In the genomic region with DNA sequence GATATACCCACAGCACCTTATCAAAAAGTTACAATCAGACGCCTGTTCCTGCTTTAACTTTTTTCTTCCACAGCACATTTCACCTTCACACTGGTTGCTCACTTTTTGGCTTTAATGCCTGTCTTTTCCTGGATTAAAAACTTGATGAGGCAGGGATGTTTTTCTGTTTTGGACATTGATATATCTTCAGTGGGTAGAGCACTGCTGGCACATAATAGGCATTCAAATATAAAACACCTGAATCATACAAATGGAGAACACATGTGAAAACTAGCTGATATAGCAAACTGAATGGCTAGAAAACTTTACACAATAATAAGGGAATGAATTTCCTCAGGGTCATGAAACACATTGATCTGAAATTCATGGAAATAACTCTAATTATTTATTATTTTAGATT, we compare ENCODE assay signal across 15 cellular contexts.
A peak's percentile ranks its signal among the peaks of the same experiment; 100 is the strongest.
DNase-seq lines count a peak whose midpoint lies in the region; ATAC-seq and TF ChIP-seq lines count a peak whose summit lies in the region.
"Had no signal": no experiment of that assay in that cellular context is flagged by ENCODE, and none has a peak within 500 bp of the region (broad histone marks: within the 10 kb centered on the region; RNA-seq: fewer than 3 reads in every experiment).

No MANE protein-coding gene starts in this region.

- H3K9me2 ChIP-seq in SK-N-SH: no peaks in the 10 kb centered on the region

- TF ChIP-seq EP300 in SK-N-SH (IDR thresholded peaks at IDR 0.05; ENCODE audit: borderline replicate concordance in 1 of 2, low read depth in 1 of 2, low read length in 1 of 2) (no peak), upper lobe of left lung (IDR thresholded peaks at IDR 0.05) (no peak)

- no peaks in the 10 kb centered on the region for H3K4me1 ChIP-seq in breast epithelium
- H3K4me1 ChIP-seq in SK-N-SH (ENCODE audit: control insufficient read depth in 1 of 2, insufficient read depth in 2 of 2, low read depth in 1 of 2, low read length in 1 of 2): peaks cover 18 to 20% of the 10 kb centered on the region in 2 experiments; a peak in 3 of 4 replicates
- peaks cover 34% of the 10 kb centered on the region for H3K4me1 ChIP-seq in lower lobe of right lung
- peaks cover 14 to 28% (median 23%) of the 10 kb centered on the region in 4 donors for H3K4me1 ChIP-seq in upper lobe of left lung
- no peaks in the 10 kb centered on the region for H3K4me1 ChIP-seq in CD8-positive, alpha-beta T cell (ENCODE audit: insufficient read depth, low read length)
- H3K4me1 ChIP-seq: HAP-1 had no signal

- TF ChIP-seq CTCF in MCF 10A (IDR thresholded peaks at IDR 0.05; ENCODE audit: unreplicated experiment) (no peak), breast epithelium (IDR thresholded peaks at IDR 0.05) (no peak), SK-N-SH (IDR thresholded peaks at IDR 0.05) (no peak), lower lobe of right lung (IDR thresholded peaks at IDR 0.05) (no peak), upper lobe of left lung (IDR thresholded peaks at IDR 0.05) (no peak)
- no peak for TF ChIP-seq CTCF in CD8-positive, alpha-beta T cell (IDR thresholded peaks at IDR 0.05)

- no peak for DNase-seq in MCF 10A (ENCODE audit: unreplicated experiment)
- no peak for DNase-seq in breast epithelium (ENCODE audit: low spot score in 2 of 2)
- DNase-seq in SK-N-SH: no peak
- no peak for DNase-seq in lower lobe of right lung
- DNase-seq in upper lobe of left lung: no peak
- DNase-seq in GF-D8 (lab: John Stamatoyannopoulos, UW): no peak
- DNase-seq in CD8-positive, alpha-beta T cell: no peak
- DNase-seq: AML-193, Calu3, DMS 273 treated with DMSO at 0.1 percent for 48 hours had no signal

- H3K4me3 Mint-ChIP-seq in MCF 10A (ENCODE audit: unreplicated experiment): no peak overlapping the region
- H3K4me3 Mint-ChIP-seq in CD8-positive, alpha-beta T cell: no peak overlapping the region

- POLR2A ChIA-PET in MCF 10A (lab: Yijun Ruan, JAX): interaction anchor here (0.5 to 2.0 kb wide), 14 partner anchors 9 to 446 kb away, joined by 3 to 27 read pairs (median 4); a partner anchor contains a TSS
- POLR2A ChIA-PET in SK-N-SH (lab: Yijun Ruan, JAX): no interaction called here
- POLR2A ChIA-PET in CD8-positive, alpha-beta T cell (lab: Charles Lee): no interaction called here

- H3K36me3 Mint-ChIP-seq in MCF 10A (ENCODE audit: insufficient read depth, unreplicated experiment): peaks cover 50% of the 10 kb centered on the region
- no peaks in the 10 kb centered on the region for H3K36me3 Mint-ChIP-seq in CD8-positive, alpha-beta T cell

- TF ChIP-seq POLR2A in breast epithelium (IDR thresholded peaks at IDR 0.05) (no peak), upper lobe of left lung (IDR thresholded peaks at IDR 0.05) (no peak)

- TF ChIP-seq RAD21 in SK-N-SH (IDR thresholded peaks at IDR 0.05; ENCODE audit: low read length): no peak

- ATAC-seq in lower lobe of right lung (no peak), upper lobe of left lung (ENCODE audit: low FRiP score in 2 of 2) (no peak), HG03039 (IDR thresholded peaks at IDR 0.05; ENCODE audit: unreplicated experiment) (no peak)
- no peak for ATAC-seq in CD8-positive, alpha-beta T cell

- 67% methylated on average over 1 of the region's 1 CpG for WGBS in SK-N-SH (ENCODE audit: low lambda C conversion rate)
- WGBS in upper lobe of left lung, 2 donors: 97 to 100% methylated on average over 1 of the region's 1 CpG

- no peaks in the 10 kb centered on the region for H3K27me3 ChIP-seq in breast epithelium
- H3K27me3 ChIP-seq in SK-N-SH (ENCODE audit: insufficient read depth): no peaks in the 10 kb centered on the region
- H3K27me3 ChIP-seq in lower lobe of right lung (ENCODE audit: low read depth): no peaks in the 10 kb centered on the region
- H3K27me3 ChIP-seq in upper lobe of left lung: no peaks in the 10 kb centered on the region
- no peaks in the 10 kb centered on the region for H3K27me3 ChIP-seq in CD8-positive, alpha-beta T cell (ENCODE audit: insufficient read depth, low read length)
- H3K27me3 ChIP-seq: BLaER1 had no signal

- no peaks in the 10 kb centered on the region for H4K20me1 ChIP-seq in SK-N-SH (ENCODE audit: insufficient read depth)
- H4K20me1 ChIP-seq: BLaER1 had no signal

- H3K27me3 Mint-ChIP-seq in MCF 10A (ENCODE audit: insufficient read depth, unreplicated experiment): no peaks in the 10 kb centered on the region
- H3K27me3 Mint-ChIP-seq in CD8-positive, alpha-beta T cell (ENCODE audit: low read depth): no peaks in the 10 kb centered on the region

- H3K4me3 ChIP-seq in breast epithelium (no peak overlapping the region), SK-N-SH (ENCODE audit: low read depth in 2 of 2, low read length in 1 of 2) (no peak overlapping the region), lower lobe of right lung (no peak overlapping the region), upper lobe of left lung (no peak overlapping the region)
- no peak overlapping the region for H3K4me3 ChIP-seq in CD8-positive, alpha-beta T cell (ENCODE audit: low read depth, low read length)
- H3K4me3 ChIP-seq: BLaER1, HAP-1 had no signal

- H2AFZ ChIP-seq in SK-N-SH (ENCODE audit: low read depth): no peak overlapping the region

- intact Hi-C loops in MCF 10A (cut with micrococcal nuclease) (loop anchor here (10.0 kb wide), 1 partner anchor 635 kb away; a partner anchor contains a TSS), breast epithelium (cut with DNase I; ENCODE audit: low total_unique reads) (no loop called here), lower lobe of right lung (cut with DNase I) (no loop called here)
- intact Hi-C loops in CD8-positive, alpha-beta T cell (cut with DNase I, micrococcal nuclease): no loop called here

- no peaks in the 10 kb centered on the region for H3F3A ChIP-seq in SK-N-SH (replicated peaks; ENCODE audit: insufficient read depth)

- H3K9ac ChIP-seq in SK-N-SH: no peak overlapping the region
- H3K9ac ChIP-seq: BLaER1 had no signal

- H3K27ac ChIP-seq in breast epithelium: no peak overlapping the region
- H3K27ac ChIP-seq in SK-N-SH (ENCODE audit: low read depth in 2 of 2, low read length in 1 of 2): no peak overlapping the region
- H3K27ac ChIP-seq in lower lobe of right lung: peak overlapping the region; percentile 49
- H3K27ac ChIP-seq in upper lobe of left lung: peak overlapping the region in 3 of 4 donors; percentile 16 to 56 (median 19)
- H3K27ac ChIP-seq in CD8-positive, alpha-beta T cell (ENCODE audit: low read depth, low read length): no peak overlapping the region
- H3K27ac ChIP-seq: 22Rv1, BLaER1, HL-60 had no signal

- peaks cover 50% of the 10 kb centered on the region for H3K79me2 ChIP-seq in SK-N-SH (ENCODE audit: insufficient read depth)

- CTCF ChIA-PET in MCF 10A (lab: Yijun Ruan, JAX) (interaction anchor here (0.8 to 1.3 kb wide), 2 partner anchors 8 to 10 kb away, joined by 3 to 4 read pairs; no protein-coding TSS in a partner anchor), SK-N-SH (lab: Yijun Ruan, JAX) (interaction anchor here (0.8 kb wide), 1 partner anchor 8 kb away, joined by 5 read pairs; no protein-coding TSS in a partner anchor)
- CTCF ChIA-PET in CD8-positive, alpha-beta T cell (lab: Charles Lee): no interaction called here

- H3K4me2 ChIP-seq in SK-N-SH: no peak overlapping the region

- no peaks in the 10 kb centered on the region for H3K36me3 ChIP-seq in breast epithelium
- no peaks in the 10 kb centered on the region for H3K36me3 ChIP-seq in SK-N-SH (replicated peaks in 1 of 2; ENCODE audit: control insufficient read depth in 1 of 2, insufficient read depth in 2 of 2, low read length in 1 of 2)
- H3K36me3 ChIP-seq in lower lobe of right lung: no peaks in the 10 kb centered on the region
- peaks cover 0 to 4% (median 0%) of the 10 kb centered on the region in 4 donors for H3K36me3 ChIP-seq in upper lobe of left lung
- H3K36me3 ChIP-seq in CD8-positive, alpha-beta T cell (ENCODE audit: insufficient read depth, low read length): no peaks in the 10 kb centered on the region
- H3K36me3 ChIP-seq: BLaER1, HAP-1 had no signal

- no TSS peak for BruUV-seq in MCF 10A (replicated peaks; lab: Mats Ljungman, UMichigan)

- H3K4me1 Mint-ChIP-seq in MCF 10A (ENCODE audit: insufficient read depth, unreplicated experiment): peaks cover 49% of the 10 kb centered on the region
- no peaks in the 10 kb centered on the region for H3K4me1 Mint-ChIP-seq in CD8-positive, alpha-beta T cell (ENCODE audit: low read depth)

- H3K9me3 Mint-ChIP-seq in MCF 10A (ENCODE audit: unreplicated experiment): no peaks in the 10 kb centered on the region
- no peaks in the 10 kb centered on the region for H3K9me3 Mint-ChIP-seq in CD8-positive, alpha-beta T cell

- H3K9me3 ChIP-seq in breast epithelium: no peaks in the 10 kb centered on the region
- no peaks in the 10 kb centered on the region; the same call in 1 of the 2 replicates for H3K9me3 ChIP-seq in SK-N-SH
- peaks cover 4% of the 10 kb centered on the region for H3K9me3 ChIP-seq in lower lobe of right lung
- no peaks in the 10 kb centered on the region for H3K9me3 ChIP-seq in upper lobe of left lung
- H3K9me3 ChIP-seq in CD8-positive, alpha-beta T cell (ENCODE audit: low read length): no peaks in the 10 kb centered on the region
- H3K9me3 ChIP-seq: BLaER1, HAP-1 had no signal

- peak overlapping the region; percentile 94 for H3K27ac Mint-ChIP-seq in MCF 10A (ENCODE audit: low read depth, unreplicated experiment)
- no peak overlapping the region for H3K27ac Mint-ChIP-seq in CD8-positive, alpha-beta T cell

TF ChIP-seq in SK-N-SH, 30 proteins besides CTCF, POLR2A, EP300 and RAD21:
- TF ChIP-seq, protein P1, sequence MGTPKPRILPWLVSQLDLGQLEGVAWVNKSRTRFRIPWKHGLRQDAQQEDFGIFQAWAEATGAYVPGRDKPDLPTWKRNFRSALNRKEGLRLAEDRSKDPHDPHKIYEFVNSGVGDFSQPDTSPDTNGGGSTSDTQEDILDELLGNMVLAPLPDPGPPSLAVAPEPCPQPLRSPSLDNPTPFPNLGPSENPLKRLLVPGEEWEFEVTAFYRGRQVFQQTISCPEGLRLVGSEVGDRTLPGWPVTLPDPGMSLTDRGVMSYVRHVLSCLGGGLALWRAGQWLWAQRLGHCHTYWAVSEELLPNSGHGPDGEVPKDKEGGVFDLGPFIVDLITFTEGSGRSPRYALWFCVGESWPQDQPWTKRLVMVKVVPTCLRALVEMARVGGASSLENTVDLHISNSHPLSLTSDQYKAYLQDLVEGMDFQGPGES (IDR thresholded peaks at IDR 0.05; ENCODE audit: low read depth, low read length): no peak
- TF ChIP-seq TCF12 (IDR thresholded peaks at IDR 0.05): peak; percentile 63
- TF ChIP-seq, protein P2, sequence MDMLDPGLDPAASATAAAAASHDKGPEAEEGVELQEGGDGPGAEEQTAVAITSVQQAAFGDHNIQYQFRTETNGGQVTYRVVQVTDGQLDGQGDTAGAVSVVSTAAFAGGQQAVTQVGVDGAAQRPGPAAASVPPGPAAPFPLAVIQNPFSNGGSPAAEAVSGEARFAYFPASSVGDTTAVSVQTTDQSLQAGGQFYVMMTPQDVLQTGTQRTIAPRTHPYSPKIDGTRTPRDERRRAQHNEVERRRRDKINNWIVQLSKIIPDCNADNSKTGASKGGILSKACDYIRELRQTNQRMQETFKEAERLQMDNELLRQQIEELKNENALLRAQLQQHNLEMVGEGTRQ (IDR thresholded peaks at IDR 0.05; ENCODE audit: borderline replicate concordance, low read depth, low read length): no peak
TF ChIP-seq in SK-N-SH: peak in this region for 1.

Comparison
In these comparisons a context has a peak if more than half of its experiments do, and no peak if none do; other contexts are left out.
1. H3K27ac ChIP-seq: peak in lower lobe of right lung (single experiment) and upper lobe of left lung (3 of 4); none in breast epithelium (0 of 2), SK-N-SH (0 of 2) and CD8-positive, alpha-beta T cell (single experiment).